19 cellular contexts compared by ENCODE assay signal in the genomic region with DNA sequence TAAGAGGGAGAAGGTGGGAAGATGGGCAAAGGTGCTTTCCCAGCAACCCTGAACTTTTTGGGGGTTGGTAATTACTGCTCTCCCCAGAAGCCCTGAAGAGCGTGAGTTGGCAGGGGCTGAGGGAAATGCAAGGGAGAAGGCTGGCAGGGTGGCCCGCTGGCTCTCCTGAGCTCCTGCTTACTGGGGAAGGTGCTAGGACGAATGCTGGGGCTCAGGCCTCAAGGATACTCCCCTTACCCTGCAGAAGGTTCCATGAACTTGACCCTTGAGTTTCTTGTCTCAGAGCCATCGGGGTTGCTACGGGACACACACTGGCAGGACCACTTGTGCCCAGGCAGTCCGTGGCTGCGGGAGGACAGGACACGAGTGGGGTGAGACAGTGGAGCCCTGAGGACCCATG. TPM values are rescaled to one million over a fixed set of nuclear protein-coding genes. Genes with fewer than 3 reads are reported as not detected.
DNase-seq lines count a peak whose midpoint lies in the region; ATAC-seq and TF ChIP-seq lines count a peak whose summit lies in the region.
"Had no signal": no experiment of that assay in that cellular context is flagged by ENCODE, and none has a peak within 500 bp of the region (broad histone marks: within the 10 kb centered on the region; RNA-seq: fewer than 3 reads in every experiment).

No MANE protein-coding gene starts in this region.

- H3K4me3 ChIP-seq in GM23338: no peak overlapping the region
- no peak overlapping the region for H3K4me3 ChIP-seq in lower lobe of right lung
- H3K4me3 ChIP-seq in effector memory CD4-positive, alpha-beta T cell (ENCODE audit: insufficient read depth, low read depth, low read length, poor library complexity, severe bottlenecking): no peak overlapping the region
- H3K4me3 ChIP-seq: A549 had no signal

- DNase-seq in GM23338 (ENCODE audit: low spot score) (no peak), chondrocyte (ENCODE audit: low spot score) (peak; percentile 57), lower lobe of right lung (peak; percentile 17), activated gamma-delta T cell treated with Interleukin-2 at 50 U/mL for 16 hours (no peak), type B pancreatic cell (ENCODE audit: extremely low spot score, unreplicated experiment) (no peak)
- DNase-seq in effector memory CD4-positive, alpha-beta T cell: no peak
- DNase-seq: CD8-positive, alpha-beta T cell; COR-L47; DMS153; EL; GDM1; HCEC 1CT; HFFc6 had no signal

- peaks cover 17% of the 10 kb centered on the region for H3K4me1 Mint-ChIP-seq in GM23338
- peaks cover 5% of the 10 kb centered on the region for H3K4me1 Mint-ChIP-seq in chondrocyte (ENCODE audit: low read depth)
- H3K4me1 Mint-ChIP-seq in type B pancreatic cell (ENCODE audit: unreplicated experiment): no peaks in the 10 kb centered on the region
- H3K4me1 Mint-ChIP-seq: CD14-positive monocyte had no signal

- no peaks in the 10 kb centered on the region for H3F3A ChIP-seq in GM23338 (replicated peaks; ENCODE audit: low read depth)

- ATAC-seq in GM23338: no peak
- no peak for ATAC-seq in lower lobe of right lung
- ATAC-seq: A549; CD8-positive, alpha-beta T cell had no signal

- no peak overlapping the region for H3K4me2 ChIP-seq in GM23338
- H3K4me2 ChIP-seq: A549 had no signal

- H3K4me1 ChIP-seq in GM23338 (ENCODE audit: insufficient read depth): no peaks in the 10 kb centered on the region; the same call in 1 of the 2 replicates
- no peaks in the 10 kb centered on the region for H3K4me1 ChIP-seq in lower lobe of right lung
- no peaks in the 10 kb centered on the region for H3K4me1 ChIP-seq in effector memory CD4-positive, alpha-beta T cell (ENCODE audit: control insufficient read depth, insufficient read depth, low read length, poor library complexity, severe bottlenecking)
- H3K4me1 ChIP-seq: A549 had no signal

- no peak overlapping the region for H3K27ac Mint-ChIP-seq in GM23338
- no peak overlapping the region for H3K27ac Mint-ChIP-seq in chondrocyte (ENCODE audit: unreplicated experiment)
- no peak overlapping the region for H3K27ac Mint-ChIP-seq in type B pancreatic cell
- H3K27ac Mint-ChIP-seq: CD14-positive monocyte; CD8-positive, alpha-beta T cell; HFFc6 had no signal

- H3K27me3 ChIP-seq in GM23338 (ENCODE audit: insufficient read depth) (peaks cover 15% of the 10 kb centered on the region), lower lobe of right lung (ENCODE audit: low read depth) (peaks cover 66% of the 10 kb centered on the region)
- H3K27me3 ChIP-seq in effector memory CD4-positive, alpha-beta T cell (replicated peaks; ENCODE audit: control insufficient read depth, insufficient read depth, low read length, poor library complexity, severe bottlenecking): peaks cover 9% of the 10 kb centered on the region

- H3K27ac ChIP-seq in GM23338 (ENCODE audit: low read depth) (no peak overlapping the region), lower lobe of right lung (no peak overlapping the region)
- no peak overlapping the region for H3K27ac ChIP-seq in effector memory CD4-positive, alpha-beta T cell (ENCODE audit: insufficient read depth, low read length, poor library complexity, severe bottlenecking)
- H3K27ac ChIP-seq: A549, HL-60 had no signal

- H3K4me3 Mint-ChIP-seq in GM23338 (peak overlapping the region; percentile 58; the same call in 2 of the 3 replicates), chondrocyte (ENCODE audit: unreplicated experiment) (no peak overlapping the region), type B pancreatic cell (no peak overlapping the region)
- H3K4me3 Mint-ChIP-seq: CD8-positive, alpha-beta T cell; HFFc6 had no signal

- H4K20me1 ChIP-seq in GM23338 (replicated peaks; ENCODE audit: insufficient read depth): no peaks in the 10 kb centered on the region

- intact Hi-C loops in lower lobe of right lung (cut with DNase I): no loop called here

- H2AFZ ChIP-seq in GM23338: no peak overlapping the region

- H3K9me3 ChIP-seq in lower lobe of right lung: no peaks in the 10 kb centered on the region
- no peaks in the 10 kb centered on the region for H3K9me3 ChIP-seq in effector memory CD4-positive, alpha-beta T cell (ENCODE audit: control insufficient read depth, low read length)
- H3K9me3 ChIP-seq: A549 had no signal

- H3K79me2 ChIP-seq in GM23338 (replicated peaks; ENCODE audit: insufficient read depth): no peaks in the 10 kb centered on the region

- H3K36me3 ChIP-seq in GM23338 (ENCODE audit: insufficient read depth) (no peaks in the 10 kb centered on the region), lower lobe of right lung (no peaks in the 10 kb centered on the region)
- H3K36me3 ChIP-seq in effector memory CD4-positive, alpha-beta T cell (ENCODE audit: control insufficient read depth, insufficient read depth, low read length): no peaks in the 10 kb centered on the region

- H3K27me3 Mint-ChIP-seq in GM23338 (ENCODE audit: insufficient read depth, low read depth, poor library complexity) (peaks cover 17% of the 10 kb centered on the region), chondrocyte (ENCODE audit: low read depth) (peaks cover 76% of the 10 kb centered on the region), type B pancreatic cell (peaks cover 81% of the 10 kb centered on the region)

- H3K36me3 Mint-ChIP-seq in GM23338 (ENCODE audit: low read depth) (no peaks in the 10 kb centered on the region), chondrocyte (ENCODE audit: low read depth) (no peaks in the 10 kb centered on the region), type B pancreatic cell (no peaks in the 10 kb centered on the region)
- H3K36me3 Mint-ChIP-seq: CD14-positive monocyte; CD8-positive, alpha-beta T cell had no signal

- TF ChIP-seq CTCF in GM23338 (conservative IDR thresholded peaks at IDR 0.05; ENCODE audit: low read depth in 2 of 2) (no peak), chondrocyte (IDR thresholded peaks at IDR 0.05) (no peak), lower lobe of right lung (IDR thresholded peaks at IDR 0.05) (no peak), type B pancreatic cell (conservative IDR thresholded peaks at IDR 0.05) (no peak)

- H3K9me3 Mint-ChIP-seq in GM23338 (no peaks in the 10 kb centered on the region), chondrocyte (ENCODE audit: low read depth) (no peaks in the 10 kb centered on the region), type B pancreatic cell (no peaks in the 10 kb centered on the region)
- H3K9me3 Mint-ChIP-seq: CD8-positive, alpha-beta T cell; HFFc6 had no signal

- H3K9me2 ChIP-seq in GM23338 (ENCODE audit: insufficient read depth): no peaks in the 10 kb centered on the region

TF ChIP-seq in GM23338, 12 proteins besides CTCF, POLR2A, EP300 and RAD21 (continues in another document):
- TF ChIP-seq, protein P1, sequence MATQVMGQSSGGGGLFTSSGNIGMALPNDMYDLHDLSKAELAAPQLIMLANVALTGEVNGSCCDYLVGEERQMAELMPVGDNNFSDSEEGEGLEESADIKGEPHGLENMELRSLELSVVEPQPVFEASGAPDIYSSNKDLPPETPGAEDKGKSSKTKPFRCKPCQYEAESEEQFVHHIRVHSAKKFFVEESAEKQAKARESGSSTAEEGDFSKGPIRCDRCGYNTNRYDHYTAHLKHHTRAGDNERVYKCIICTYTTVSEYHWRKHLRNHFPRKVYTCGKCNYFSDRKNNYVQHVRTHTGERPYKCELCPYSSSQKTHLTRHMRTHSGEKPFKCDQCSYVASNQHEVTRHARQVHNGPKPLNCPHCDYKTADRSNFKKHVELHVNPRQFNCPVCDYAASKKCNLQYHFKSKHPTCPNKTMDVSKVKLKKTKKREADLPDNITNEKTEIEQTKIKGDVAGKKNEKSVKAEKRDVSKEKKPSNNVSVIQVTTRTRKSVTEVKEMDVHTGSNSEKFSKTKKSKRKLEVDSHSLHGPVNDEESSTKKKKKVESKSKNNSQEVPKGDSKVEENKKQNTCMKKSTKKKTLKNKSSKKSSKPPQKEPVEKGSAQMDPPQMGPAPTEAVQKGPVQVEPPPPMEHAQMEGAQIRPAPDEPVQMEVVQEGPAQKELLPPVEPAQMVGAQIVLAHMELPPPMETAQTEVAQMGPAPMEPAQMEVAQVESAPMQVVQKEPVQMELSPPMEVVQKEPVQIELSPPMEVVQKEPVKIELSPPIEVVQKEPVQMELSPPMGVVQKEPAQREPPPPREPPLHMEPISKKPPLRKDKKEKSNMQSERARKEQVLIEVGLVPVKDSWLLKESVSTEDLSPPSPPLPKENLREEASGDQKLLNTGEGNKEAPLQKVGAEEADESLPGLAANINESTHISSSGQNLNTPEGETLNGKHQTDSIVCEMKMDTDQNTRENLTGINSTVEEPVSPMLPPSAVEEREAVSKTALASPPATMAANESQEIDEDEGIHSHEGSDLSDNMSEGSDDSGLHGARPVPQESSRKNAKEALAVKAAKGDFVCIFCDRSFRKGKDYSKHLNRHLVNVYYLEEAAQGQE (IDR thresholded peaks at IDR 0.05; ENCODE audit: unreplicated experiment): no peak
- no peak for TF ChIP-seq STAT1 (IDR thresholded peaks at IDR 0.05; ENCODE audit: unreplicated experiment)
- TF ChIP-seq EZH2 (IDR thresholded peaks at IDR 0.05; ENCODE audit: low read depth, unreplicated experiment): no peak
- TF ChIP-seq, protein P2, sequence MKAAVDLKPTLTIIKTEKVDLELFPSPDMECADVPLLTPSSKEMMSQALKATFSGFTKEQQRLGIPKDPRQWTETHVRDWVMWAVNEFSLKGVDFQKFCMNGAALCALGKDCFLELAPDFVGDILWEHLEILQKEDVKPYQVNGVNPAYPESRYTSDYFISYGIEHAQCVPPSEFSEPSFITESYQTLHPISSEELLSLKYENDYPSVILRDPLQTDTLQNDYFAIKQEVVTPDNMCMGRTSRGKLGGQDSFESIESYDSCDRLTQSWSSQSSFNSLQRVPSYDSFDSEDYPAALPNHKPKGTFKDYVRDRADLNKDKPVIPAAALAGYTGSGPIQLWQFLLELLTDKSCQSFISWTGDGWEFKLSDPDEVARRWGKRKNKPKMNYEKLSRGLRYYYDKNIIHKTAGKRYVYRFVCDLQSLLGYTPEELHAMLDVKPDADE (IDR thresholded peaks at IDR 0.05): no peak

RNA-seq across cellular contexts. Expression of a gene that starts 1.2 kb away (rescaled TPM):
- total RNA-seq in GM23338 (2014; rRNA removed; shearing (Covaris generic)): 0.23 and 1.3 TPM in 2 replicates
- polyA plus RNA-seq in GM23338 (2016; fragmentation: Nextera tagmentation; extraction: Ambion mirVana): 0.60 and 0.71 TPM in 2 replicates
- total RNA-seq in chondrocyte (not detected in 3 replicates), lower lobe of right lung (not detected), type B pancreatic cell (ENCODE audit: low replicate concordance) (not detected in 2 replicates)
- total RNA-seq: CD8-positive, alpha-beta T cell; H4; HFFc6 had no signal
- polyA plus RNA-seq: A549, AG04450, BJ, CD14-positive monocyte had no signal

RNA-seq across cellular contexts. Expression of a gene that starts 28.2 kb away (rescaled TPM):
- 0.24 TPM in 1 of 2 replicates, not detected in the other for total RNA-seq in GM23338 (2014; rRNA removed; shearing (Covaris generic))
- 0.08 and 0.26 TPM in 2 replicates for polyA plus RNA-seq in GM23338 (2016; fragmentation: Nextera tagmentation; extraction: Ambion mirVana)
- total RNA-seq in chondrocyte (not detected in 3 replicates), lower lobe of right lung (not detected), type B pancreatic cell (ENCODE audit: low replicate concordance) (0.10 and 0.12 TPM in 2 replicates)
- total RNA-seq: H4, HFFc6 had no signal
- polyA plus RNA-seq: A549, AG04450, BJ, CD14-positive monocyte had no signal

Comparison
In these comparisons a context has a peak if more than half of its experiments do, and no peak if none do; other contexts are left out.
1. DNase-seq: peak in chondrocyte (single experiment) and lower lobe of right lung (single experiment); none in GM23338 (single experiment), effector memory CD4-positive, alpha-beta T cell (0 of 3), activated gamma-delta T cell treated with Interleukin-2 at 50 U/mL for 16 hours (single experiment) and type B pancreatic cell (single experiment).